Comparison of ENCODE assay signal across 29 cellular contexts in genomic region chr4:67735325-67735724, GRCh38. TPM values are rescaled to one million over a fixed set of nuclear protein-coding genes. Genes with fewer than 3 reads are reported as not detected.
DNase-seq lines count a peak whose midpoint lies in the region; ATAC-seq, FAIRE-seq and TF ChIP-seq lines count a peak whose summit lies in the region.
"Had no signal": no experiment of that assay in that cellular context is flagged by ENCODE, and none has a peak within 500 bp of the region (broad histone marks: within the 10 kb centered on the region; RNA-seq: fewer than 3 reads in every experiment).

No MANE protein-coding gene starts in this region.

- CTCF ChIA-PET in HEK293 (lab: Yijun Ruan, JAX) (interaction anchor here (0.8 kb wide), 1 partner anchor 11 kb away, joined by 3 read pairs; no protein-coding TSS in a partner anchor), GM12878 (lab: Yijun Ruan, JAX) (interaction anchor here (5.0 kb wide), 1 partner anchor 11 kb away, joined by 40 read pairs; no protein-coding TSS in a partner anchor)

- FAIRE-seq in GM12878 (lab: Jason Lieb, UNC) = no peak
- FAIRE-seq: A204.1, GM12891, GM19239 had no signal

- no peak for ATAC-seq in GM12878

- no peak overlapping the region for H3K9ac ChIP-seq in GM12878 (ENCODE audit: control insufficient read depth, insufficient read depth, low read length)
- H3K9ac ChIP-seq: BLaER1 had no signal

- no peak overlapping the region for H2AFZ ChIP-seq in GM12878 (ENCODE audit: control insufficient read depth, low read depth, low read length)

- TF ChIP-seq POLR2A in GM12878 (IDR thresholded peaks at IDR 0.05; ENCODE audit: low read depth, low read length) = no peak

- no peaks in the 10 kb centered on the region for H3K79me2 ChIP-seq in GM12878 (ENCODE audit: control insufficient read depth, insufficient read depth, low read length)

- H3K4me1 ChIP-seq in HEK293 (ENCODE audit: control insufficient read depth, insufficient read depth, low read length) (no peaks in the 10 kb centered on the region), GM12878 (ENCODE audit: control insufficient read depth, insufficient read depth, low read length) (no peaks in the 10 kb centered on the region), urinary bladder (ENCODE audit: insufficient read depth) (no peaks in the 10 kb centered on the region)
- H3K4me1 ChIP-seq: BE2C, BLaER1 had no signal

- H3K4me3 ChIP-seq in HEK293 (ENCODE audit: low read depth, low read length) (no peak overlapping the region), GM12878 (no peak overlapping the region), urinary bladder (ENCODE audit: low read depth, low read length) (no peak overlapping the region), foreskin fibroblast (ENCODE audit: low read depth in 1 of 2, low read length in 2 of 2) (no peak overlapping the region)
- H3K4me3 ChIP-seq: BLaER1 had no signal

- no peak for TF ChIP-seq RAD21 in GM12878 (IDR thresholded peaks at IDR 0.05; ENCODE audit: insufficient read depth, low read depth, low read length)

- intact Hi-C loops in GM12878 (cut with micrococcal nuclease; ENCODE audit: unreplicated experiment) = no loop called here

- no peak for TF ChIP-seq CTCF in HEK293 (tag by site-specific recombination; IDR thresholded peaks at IDR 0.05)
- TF ChIP-seq CTCF in GM12878 (IDR thresholded peaks at IDR 0.05 in 2 of 3, conservative IDR thresholded peaks at IDR 0.05 in 1 of 3; ENCODE audit: control insufficient read depth in 2 of 3, extremely low read depth in 1 of 3, insufficient read depth in 1 of 3, low read depth in 3 of 3, low read length in 3 of 3) = no peak
- TF ChIP-seq CTCF in foreskin fibroblast (IDR thresholded peaks at IDR 0.05; ENCODE audit: low read depth, low read length) = no peak

- DNase-seq in GM12878 (ENCODE audit: low read depth, low spot score) (no peak), NCI-H1436 treated with DMSO at 0.1 percent for 48 hours (lab: John Stamatoyannopoulos, UW) (no peak), foreskin fibroblast (no peak)
- DNase-seq: 8988T; ACHN; BE2C; C1 segment of cervical spinal cord; CD4-positive, alpha-beta memory T cell; CD4-positive, CD25-positive, alpha-beta regulatory T cell; CD8-positive, alpha-beta memory T cell; COR-L47; DMS 273 treated with DMSO at 0.1 percent for 48 hours; DMS153; DMS53; DMS79; DND-41; EL; GDM1 had no signal

- RAD21 ChIA-PET in GM12878 (lab: Charles Lee; ENCODE audit: unreplicated experiment) = interaction anchor here (1.3 kb wide), 1 partner anchor 11 kb away, joined by 3 read pairs; no protein-coding TSS in a partner anchor

- TF ChIP-seq EP300 in GM12878 (IDR thresholded peaks at IDR 0.05; ENCODE audit: borderline replicate concordance in 1 of 2, control insufficient read depth in 1 of 2, low read depth in 2 of 2, low read length in 2 of 2) = no peak

- BruUV-seq in GM12878 (replicated peaks; lab: Mats Ljungman, UMichigan) = no TSS peak

- H3K27me3 ChIP-seq in GM12878 (replicated peaks in 1 of 2; ENCODE audit: control insufficient read depth in 2 of 2, insufficient read depth in 2 of 2, low read length in 1 of 2) = no peaks in the 10 kb centered on the region
- H3K27me3 ChIP-seq: BE2C, BLaER1 had no signal

- in situ Hi-C loops in GM12878 (cut with MboI) = no loop called here

- H4K20me1 ChIP-seq in GM12878 (ENCODE audit: control insufficient read depth, insufficient read depth) = no peaks in the 10 kb centered on the region
- H4K20me1 ChIP-seq: BLaER1 had no signal

- H3K4me2 ChIP-seq in GM12878 (ENCODE audit: control insufficient read depth, insufficient read depth) = no peak overlapping the region
- H3K4me2 ChIP-seq: BLaER1 had no signal

- H3K27ac ChIP-seq in HEK293 (ENCODE audit: extremely low read depth, low read depth, low read length) = no peak overlapping the region
- H3K27ac ChIP-seq in GM12878 (ENCODE audit: control insufficient read depth, insufficient read depth) = no peak overlapping the region
- H3K27ac ChIP-seq in urinary bladder (ENCODE audit: low read depth) = peak overlapping the region; percentile 10
- H3K27ac ChIP-seq: BLaER1 had no signal

- H3K36me3 ChIP-seq in HEK293 (ENCODE audit: control insufficient read depth in 2 of 2, insufficient read depth in 1 of 2, low read length in 2 of 2) (no peaks in the 10 kb centered on the region), GM12878 (ENCODE audit: control insufficient read depth in 2 of 2, insufficient read depth in 2 of 2, low read length in 1 of 2) (no peaks in the 10 kb centered on the region), urinary bladder (ENCODE audit: insufficient read depth) (no peaks in the 10 kb centered on the region)
- H3K36me3 ChIP-seq: BE2C, BLaER1 had no signal

- SMC1A ChIA-PET in GM12878 (lab: Charles Lee; ENCODE audit: uncharacterized antibody, unreplicated experiment) = no interaction called here

- no peaks in the 10 kb centered on the region for H3K9me3 ChIP-seq in HEK293 (ENCODE audit: control insufficient read depth, insufficient read depth, low read depth, low read length)
- no peaks in the 10 kb centered on the region for H3K9me3 ChIP-seq in GM12878 (replicated peaks; ENCODE audit: control insufficient read depth, insufficient read depth, low read length)
- H3K9me3 ChIP-seq: BE2C, BLaER1 had no signal

- POLR2A ChIA-PET in HEK293 (lab: Yijun Ruan, JAX) (interaction anchor here (0.7 kb wide), 1 partner anchor 34 kb away, joined by 3 read pairs; the partner anchor contains the start of gene UBA6), GM12878 (lab: Charles Lee) (no interaction called here)

TF ChIP-seq in HEK293, 187 proteins besides CTCF, POLR2A, EP300 and RAD21 (continues in another document):
- no peak for TF ChIP-seq ZNF529 (tag by site-specific recombination; IDR thresholded peaks at IDR 0.05; ENCODE audit: insufficient replicate concordance)

TF ChIP-seq in GM12878, 131 proteins besides CTCF, POLR2A, EP300 and RAD21:
- TF ChIP-seq ATF7 (IDR thresholded peaks at IDR 0.05; ENCODE audit: low read depth) (0 out of 2 replicates have a peak, but pooled peaks have one; percentile 21), RB1 (IDR thresholded peaks at IDR 0.05; ENCODE audit: borderline replicate concordance) (no peak), PBX3 (IDR thresholded peaks at IDR 0.05; ENCODE audit: insufficient replicate concordance, low read depth, low read length) (no peak)

RNA-seq across cellular contexts. Expression of gene GNRHR, which starts 18.9 kb away (rescaled TPM):
- total RNA-seq in GM12878 (2013; cell fraction: nucleolus; rRNA removed) = not detected in 2 replicates
- total RNA-seq in GM12878 (2014; rRNA removed) = not detected in 2 replicates
- not detected in 2 replicates for total RNA-seq in GM12878 (2014; rRNA removed; fragmentation: Illumina TruSeq; extraction: Trizol)
- not detected in 2 replicates for total RNA-seq in GM12878 (2021)
- not detected for polyA plus RNA-seq in GM12878 (2011; ENCODE audit: low read depth)
- polyA plus RNA-seq in GM12878 (2011; rRNA removed) = not detected in 2 replicates
- not detected in 2 replicates for polyA plus RNA-seq in GM12878 (2011; cell fraction: cytosol; rRNA removed)
- polyA plus RNA-seq in GM12878 (2011; cell fraction: nucleus; rRNA removed) = not detected in 2 replicates
- polyA plus RNA-seq in GM12878 (2012) = 0.12 and 0.15 TPM in 2 replicates
- polyA plus RNA-seq in GM12878 (2014; fragmentation: Illumina TruSeq; extraction: Trizol) = not detected in 2 replicates
- under 1 TPM; 0.02 to 0.08 TPM for polyA plus RNA-seq in GM12878 (2014; fragmentation: Nextera tagmentation; extraction: Ambion mirVana)
- polyA plus RNA-seq in GM12878 (2014; rRNA removed) = not detected in 2 replicates
- under 1 TPM in 1 of 2 experiments, not detected in 1; 0.12 TPM for polyA plus RNA-seq in GM12878 (2016; fragmentation: Nextera tagmentation; extraction: Ambion mirVana)
- polyA minus RNA-seq in GM12878 (2011; rRNA and poly(A)+ RNA removed) = not detected in 2 replicates
- not detected in 2 replicates for polyA minus RNA-seq in GM12878 (2011; cell fraction: cytosol; rRNA and poly(A)+ RNA removed)
- not detected in 2 replicates for polyA minus RNA-seq in GM12878 (2011; cell fraction: nucleus; rRNA and poly(A)+ RNA removed)
- total RNA-seq in urinary bladder = not detected
- not detected for polyA plus RNA-seq in urinary bladder
- total RNA-seq: A673; CD4-positive, alpha-beta memory T cell; CD4-positive, CD25-positive, alpha-beta regulatory T cell; CD8-positive, alpha-beta memory T cell; Daoy; G401 had no signal
- polyA plus RNA-seq: AG04450; CD14-positive monocyte; CD4-positive, alpha-beta memory T cell; CD8-positive, alpha-beta memory T cell had no signal

RNA-seq across cellular contexts. Expression of gene UBA6, which starts 34.4 kb away (rescaled TPM):
- total RNA-seq in GM12878 (2013; cell fraction: nucleolus; rRNA removed) = 270 and 447 TPM in 2 replicates
- total RNA-seq in GM12878 (2014; rRNA removed) (25.9 and 38.2 TPM in 2 replicates), GM12878 (2014; rRNA removed; fragmentation: Illumina TruSeq; extraction: Trizol) (55.8 and 56.6 TPM in 2 replicates), GM12878 (2021) (66.3 and 68.5 TPM in 2 replicates), urinary bladder (113 TPM)
- polyA plus RNA-seq in GM12878 (2011; ENCODE audit: low read depth) = 5.7 TPM
- polyA plus RNA-seq in GM12878 (2011; rRNA removed) (70.6 and 106 TPM in 2 replicates), GM12878 (2014; fragmentation: Illumina TruSeq; extraction: Trizol) (35.1 and 57.6 TPM in 2 replicates), GM12878 (2014; fragmentation: Nextera tagmentation; extraction: Ambion mirVana) (10 to 100 TPM in 1 of 2 experiments, 1 to 10 TPM in 1; 7.9 to 15.3 TPM), GM12878 (2014; rRNA removed) (19.8 and 25.8 TPM in 2 replicates), GM12878 (2016; fragmentation: Nextera tagmentation; extraction: Ambion mirVana) (10 to 100 TPM; 34.4 to 36.4 TPM), urinary bladder (14.1 TPM)
- polyA plus RNA-seq in GM12878 (2011; cell fraction: cytosol; rRNA removed) = 26.8 and 37.6 TPM in 2 replicates
- 98.5 and 99.7 TPM in 2 replicates for polyA plus RNA-seq in GM12878 (2011; cell fraction: nucleus; rRNA removed)
- 13.0 and 19.8 TPM in 2 replicates for polyA plus RNA-seq in GM12878 (2012)
- 124 and 221 TPM in 2 replicates for polyA minus RNA-seq in GM12878 (2011; rRNA and poly(A)+ RNA removed)
- 61.5 and 75.8 TPM in 2 replicates for polyA minus RNA-seq in GM12878 (2011; cell fraction: cytosol; rRNA and poly(A)+ RNA removed)
- 49.4 and 63.1 TPM in 2 replicates for polyA minus RNA-seq in GM12878 (2011; cell fraction: nucleus; rRNA and poly(A)+ RNA removed)

Comparison
In these comparisons a context has a peak if more than half of its experiments do, and no peak if none do; other contexts are left out.
1. Of the 9 proteins assayed by ChIP-seq in both HEK293 and GM12878: peak only in HEK293: ATF2; only in GM12878: none; in both: none; in neither: 8.